In genomic region chr4:18566970-18567799, GRCh38 we compare ENCODE assay signal across 1 cellular context.
TF ChIP-seq lines count a peak whose summit lies in the region.

No MANE protein-coding gene starts in this region.

TF ChIP-seq in HepG2, 621 proteins besides CTCF, POLR2A, EP300 and RAD21 (continued from another document and continues in another):
- TF ChIP-seq ZNF33B (CRISPR knock-in tag; IDR thresholded peaks at IDR 0.05) (no peak), XBP1 (CRISPR knock-in tag; IDR thresholded peaks at IDR 0.05) (no peak), SYNCRIP (IDR thresholded peaks at IDR 0.05; ENCODE audit: insufficient read depth, low read depth, low read length) (no peak), RBFOX2 (IDR thresholded peaks at IDR 0.05; ENCODE audit: low read depth, low read length) (no peak), ATF4 (CRISPR knock-in tag; IDR thresholded peaks at IDR 0.05) (0 out of 4 replicates have a peak, but pooled peaks of 1 of the 2 experiments have one; percentile 36), KDM5A (IDR thresholded peaks at IDR 0.05; ENCODE audit: borderline replicate concordance, low read length) (no peak), TCF7 (IDR thresholded peaks at IDR 0.05; ENCODE audit: low read depth) (peak; percentile 64), ZNF674 (CRISPR knock-in tag; IDR thresholded peaks at IDR 0.05; ENCODE audit: low read depth) (no peak), ZNF841 (CRISPR knock-in tag; IDR thresholded peaks at IDR 0.05; ENCODE audit: borderline replicate concordance) (no peak), MTERF4 (CRISPR knock-in tag; IDR thresholded peaks at IDR 0.05) (no peak), ZNF597 (CRISPR knock-in tag; IDR thresholded peaks at IDR 0.05) (no peak), ZNF557 (CRISPR knock-in tag; IDR thresholded peaks at IDR 0.05) (no peak), MTA1 (CRISPR knock-in tag; IDR thresholded peaks at IDR 0.05; ENCODE audit: borderline replicate concordance) (no peak), TBX2 (CRISPR knock-in tag; IDR thresholded peaks at IDR 0.05; ENCODE audit: borderline replicate concordance) (peak; percentile 66; the same call in 1 of the 2 replicates), ZNF143 (CRISPR knock-in tag; IDR thresholded peaks at IDR 0.05) (no peak), FOSL2 (CRISPR knock-in tag; IDR thresholded peaks at IDR 0.05) (peak; percentile 97), CEBPG (CRISPR knock-in tag; IDR thresholded peaks at IDR 0.05) (peak; percentile 64), ZNF562 (CRISPR knock-in tag; IDR thresholded peaks at IDR 0.05; ENCODE audit: borderline replicate concordance) (no peak), ZNF430 (CRISPR knock-in tag; IDR thresholded peaks at IDR 0.05) (no peak), PRMT3 (CRISPR knock-in tag; IDR thresholded peaks at IDR 0.05; ENCODE audit: borderline replicate concordance, low read depth) (no peak), HCFC1 (IDR thresholded peaks at IDR 0.05; ENCODE audit: low read depth, low read length) (no peak), NPAS2 (CRISPR knock-in tag; IDR thresholded peaks at IDR 0.05; ENCODE audit: borderline replicate concordance) (no peak), ZFAT (CRISPR knock-in tag; conservative IDR thresholded peaks at IDR 0.05) (no peak), RARA (CRISPR knock-in tag; IDR thresholded peaks at IDR 0.05) (peak; percentile 95), ZNF296 (CRISPR knock-in tag; conservative IDR thresholded peaks at IDR 0.05) (no peak), TBP (CRISPR knock-in tag; IDR thresholded peaks at IDR 0.05) (no peak), ZNF326 (CRISPR knock-in tag; IDR thresholded peaks at IDR 0.05; ENCODE audit: borderline replicate concordance) (no peak), ELK4 (CRISPR knock-in tag; IDR thresholded peaks at IDR 0.05; ENCODE audit: borderline replicate concordance) (no peak), NCOR1 (IDR thresholded peaks at IDR 0.05; ENCODE audit: borderline replicate concordance, low read length) (peak; percentile 87), ZNF816 (CRISPR knock-in tag; IDR thresholded peaks at IDR 0.05; ENCODE audit: borderline replicate concordance) (no peak), TFDP2 (CRISPR knock-in tag; IDR thresholded peaks at IDR 0.05) (no peak), RFX1 (IDR thresholded peaks at IDR 0.05) (no peak), MLLT10 (CRISPR knock-in tag; IDR thresholded peaks at IDR 0.05) (no peak), TIGD3 (CRISPR knock-in tag; IDR thresholded peaks at IDR 0.05; ENCODE audit: borderline replicate concordance) (no peak), ZSCAN20 (CRISPR knock-in tag; IDR thresholded peaks at IDR 0.05; ENCODE audit: borderline replicate concordance) (no peak), SNAPC5 (CRISPR knock-in tag; IDR thresholded peaks at IDR 0.05; ENCODE audit: borderline replicate concordance) (no peak), ZNF121 (CRISPR knock-in tag; IDR thresholded peaks at IDR 0.05) (no peak), ZSCAN9 (CRISPR knock-in tag; IDR thresholded peaks at IDR 0.05; ENCODE audit: borderline replicate concordance) (no peak; the same call in 1 of the 2 replicates), ZBTB38 (CRISPR knock-in tag; IDR thresholded peaks at IDR 0.05) (no peak), MTA3 (CRISPR knock-in tag; IDR thresholded peaks at IDR 0.05) (no peak), MEIS2 (CRISPR knock-in tag; IDR thresholded peaks at IDR 0.05) (0 out of 2 replicates have a peak, but pooled peaks have one; percentile 37), TMF1 (CRISPR knock-in tag; IDR thresholded peaks at IDR 0.05; ENCODE audit: low read depth) (no peak), HOXA9 (CRISPR knock-in tag; IDR thresholded peaks at IDR 0.05; ENCODE audit: borderline replicate concordance) (no peak), ZNF510 (CRISPR knock-in tag; IDR thresholded peaks at IDR 0.05; ENCODE audit: low read depth) (no peak), ZBTB25 (CRISPR knock-in tag; IDR thresholded peaks at IDR 0.05) (no peak; the same call in 1 of the 2 replicates), ZNF609 (CRISPR knock-in tag; IDR thresholded peaks at IDR 0.05; ENCODE audit: borderline replicate concordance) (peak; percentile 85), IRF9 (CRISPR knock-in tag; IDR thresholded peaks at IDR 0.05; ENCODE audit: borderline replicate concordance) (no peak; the same call in 1 of the 2 replicates), NONO (IDR thresholded peaks at IDR 0.05) (no peak), NONO (CRISPR knock-in tag; conservative IDR thresholded peaks at IDR 0.05) (peak; percentile 84), FOXK1 (CRISPR knock-in tag; IDR thresholded peaks at IDR 0.05; ENCODE audit: borderline replicate concordance, low read depth) (peak; percentile 90), TEAD2 (CRISPR knock-in tag; IDR thresholded peaks at IDR 0.05) (no peak), RFXAP (CRISPR knock-in tag; IDR thresholded peaks at IDR 0.05; ENCODE audit: borderline replicate concordance) (0 out of 2 replicates have a peak, but pooled peaks have one; percentile 65), POGK (CRISPR knock-in tag; conservative IDR thresholded peaks at IDR 0.05) (no peak)
